Comparison of ENCODE assay signal across 26 cellular contexts in the genomic region with DNA sequence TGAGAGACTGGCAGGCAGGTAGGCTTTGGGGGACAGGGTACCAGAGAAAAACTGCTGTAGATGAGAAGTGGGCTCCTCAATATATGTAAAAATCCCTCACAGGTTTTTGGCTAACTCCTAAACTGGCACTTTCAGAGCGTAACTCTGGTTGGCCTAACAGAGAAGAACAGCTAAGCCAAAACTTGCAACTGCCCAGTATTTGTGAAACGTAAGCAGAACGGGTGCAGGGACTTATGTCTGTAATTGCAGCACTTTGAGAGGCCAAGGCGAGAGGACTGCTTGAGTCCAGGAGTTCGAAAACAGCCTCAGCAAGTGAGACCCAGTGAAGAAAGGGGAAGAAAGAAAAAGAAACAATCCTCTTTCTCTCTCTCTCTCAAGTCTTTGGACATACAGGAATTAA.
"Had no signal": no experiment of that assay in that cellular context is flagged by ENCODE, and none has a peak within 500 bp of the region (broad histone marks: within the 10 kb centered on the region; RNA-seq: fewer than 3 reads in every experiment).

No MANE protein-coding gene starts in this region.

- H3K4me2 ChIP-seq: neural progenitor cell had no signal

- H3K4me3 Mint-ChIP-seq: activated naive CD4-positive, alpha-beta T cell treated with anti-CD3 and anti-CD28 coated beads for 36 hours; activated T-helper 1 cell treated with anti-CD3 and anti-CD28 coated beads, Interleukin-12 subunit alpha, Interleukin-12 subunit beta, Interleukin-2, Interleukin-4 antibody, amounts not matched to agents 30 ng/mL and 10 ng/mL and 1 ng/mL, durations not matched to agents 14 hours and 24 hours and 36 hours; neural progenitor cell; T-helper 2 cell treated with Interferon-gamma antibody and Interleukin-4, amounts not matched to agents 5 μg/mL and 100 μg/mL, for 36 hours had no signal

- H3K4me1 Mint-ChIP-seq: neural progenitor cell had no signal

- H3K27me3 Mint-ChIP-seq: naive thymus-derived CD8-positive, alpha-beta T cell had no signal

- H2AFZ ChIP-seq: neural progenitor cell, parathyroid adenoma had no signal

- H3K9ac ChIP-seq: neural progenitor cell, parathyroid adenoma had no signal

- DNase-seq: activated CD4-positive, alpha-beta T cell treated with anti-CD3 and anti-CD28 coated beads for 4 hours; activated CD4-positive, alpha-beta T cell treated with anti-CD3 and anti-CD28 coated beads, Interleukin-2, amount 50 U/mL, for 48 hours; activated CD8-positive, alpha-beta memory T cell treated with anti-CD3 and anti-CD28 coated beads for 24 hours; activated effector memory CD4-positive, alpha-beta T cell treated with anti-CD3 and anti-CD28 coated beads, Interleukin-2, amount 50 U/mL, for 16 hours; activated naive CD4-positive, alpha-beta T cell treated with anti-CD3 and anti-CD28 coated beads for 36 hours; central memory CD4-positive, alpha-beta T cell; foreskin melanocyte; heart right ventricle; kidney glomerular epithelial cell; left lung; naive thymus-derived CD8-positive, alpha-beta T cell; occipital lobe; right cardiac atrium; spleen; stimulated activated naive CD4-positive, alpha-beta T cell; T-helper 1 cell; testis; transverse colon had no signal

- H3K4me3 ChIP-seq: breast epithelium, esophagus muscularis mucosa, heart right ventricle, left lung, lung, neural progenitor cell, spleen, testis, transverse colon had no signal

- ATAC-seq: heart right ventricle; left lung; naive thymus-derived CD8-positive, alpha-beta T cell; right cardiac atrium had no signal

- H3K27me3 ChIP-seq: breast epithelium, esophagus muscularis mucosa, heart right ventricle, left lung, neural progenitor cell, spleen, testis, transverse colon had no signal

- H3K27ac ChIP-seq: breast epithelium, esophagus muscularis mucosa, heart right ventricle, left lung, neural progenitor cell, parathyroid adenoma, spleen, testis, transverse colon had no signal

- H3K9me3 Mint-ChIP-seq: activated naive CD4-positive, alpha-beta T cell treated with anti-CD3 and anti-CD28 coated beads for 36 hours; activated T-helper 1 cell treated with anti-CD3 and anti-CD28 coated beads, Interleukin-12 subunit alpha, Interleukin-12 subunit beta, Interleukin-2, Interleukin-4 antibody, amounts not matched to agents 30 ng/mL and 10 ng/mL and 1 ng/mL, durations not matched to agents 14 hours and 24 hours and 36 hours; naive thymus-derived CD8-positive, alpha-beta T cell; T-helper 2 cell treated with Interferon-gamma antibody and Interleukin-4, amounts not matched to agents 5 μg/mL and 100 μg/mL, for 36 hours had no signal

- FAIRE-seq: urothelium cell line had no signal

- H3K27ac Mint-ChIP-seq: activated naive CD4-positive, alpha-beta T cell treated with anti-CD3 and anti-CD28 coated beads for 36 hours; activated T-helper 1 cell treated with anti-CD3 and anti-CD28 coated beads, Interleukin-12 subunit alpha, Interleukin-12 subunit beta, Interleukin-2, Interleukin-4 antibody, amounts not matched to agents 30 ng/mL and 10 ng/mL and 1 ng/mL, durations not matched to agents 14 hours and 24 hours and 36 hours; neural progenitor cell; T-helper 2 cell treated with Interferon-gamma antibody and Interleukin-4, amounts not matched to agents 5 μg/mL and 100 μg/mL, for 36 hours had no signal

- H3K4me1 ChIP-seq: breast epithelium, parathyroid adenoma, testis had no signal

- H3K9me3 ChIP-seq: breast epithelium, esophagus muscularis mucosa, heart right ventricle, left lung, spleen, testis, transverse colon had no signal
